In the genomic region with DNA sequence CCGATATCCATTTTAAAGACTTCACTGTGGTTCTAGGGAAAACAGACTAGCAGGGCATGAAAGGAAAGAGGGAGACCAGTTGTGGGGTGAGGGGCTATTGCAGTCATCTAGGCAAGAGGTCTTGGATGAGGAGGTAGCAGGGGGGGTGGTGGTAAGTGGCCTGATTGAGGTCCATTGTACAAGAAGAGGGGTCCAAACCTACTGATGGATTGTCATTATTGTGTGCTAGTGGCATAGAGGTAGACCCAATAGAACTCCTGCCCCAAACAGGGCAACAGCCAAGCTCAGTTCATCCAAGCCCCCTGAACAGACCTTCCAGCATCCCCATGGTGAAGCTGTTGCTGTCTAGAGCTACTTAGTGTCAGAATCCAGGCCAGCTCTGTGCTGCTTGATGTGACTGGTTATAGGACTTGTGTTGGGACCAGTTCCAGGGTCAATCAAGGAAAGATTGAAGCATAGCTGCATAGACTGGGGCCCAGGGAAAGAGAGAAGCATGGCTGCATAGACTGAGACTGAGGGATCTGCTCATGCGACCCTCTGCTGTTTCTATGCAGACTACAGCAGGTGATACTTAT, we compare ENCODE assay signal across 17 cellular contexts. TPM values are rescaled to one million over a fixed set of nuclear protein-coding genes. Genes with fewer than 3 reads are reported as not detected.
A peak's percentile ranks its signal among the peaks of the same experiment; 100 is the strongest.
DNase-seq lines count a peak whose midpoint lies in the region; ATAC-seq, FAIRE-seq and TF ChIP-seq lines count a peak whose summit lies in the region.
"Had no signal": no experiment of that assay in that cellular context is flagged by ENCODE, and none has a peak within 500 bp of the region (broad histone marks: within the 10 kb centered on the region; RNA-seq: fewer than 3 reads in every experiment).

No MANE protein-coding gene starts in this region.

- no peaks in the 10 kb centered on the region for H3K9me3 Mint-ChIP-seq in activated naive CD8-positive, alpha-beta T cell (ENCODE audit: low read depth)
- no peaks in the 10 kb centered on the region for H3K9me3 Mint-ChIP-seq in activated naive CD8-positive, alpha-beta T cell treated with anti-CD3 and anti-CD28 coated beads, Interleukin-2, amount 50 U/mL, for 24 hours
- H3K9me3 Mint-ChIP-seq in chondrocyte (ENCODE audit: low read depth) (no peaks in the 10 kb centered on the region), neural crest cell (no peaks in the 10 kb centered on the region)
- H3K9me3 Mint-ChIP-seq: activated CD4-positive, alpha-beta T cell treated with anti-CD3 and anti-CD28 coated beads, Interleukin-2, amount 10 ng/mL, durations not matched to agents 7 days and 5 days; activated naive CD8-positive, alpha-beta T cell treated with anti-CD3 and anti-CD28 coated beads for 36 hours; CD4-positive, alpha-beta memory T cell had no signal

- DNase-seq in activated naive CD8-positive, alpha-beta T cell treated with anti-CD3 and anti-CD28 coated beads, Interleukin-2, amount 50 U/mL, for 24 hours = no peak
- DNase-seq in chondrocyte (ENCODE audit: low spot score) (no peak), neural crest cell (ENCODE audit: low read depth, low spot score) (no peak), tibial artery (no peak), small intestine (no peak), Ammon's horn (ENCODE audit: low spot score) (no peak), retina (no peak)
- DNase-seq: activated CD4-positive, alpha-beta T cell treated with anti-CD3 and anti-CD28 coated beads, Interleukin-2, amount 10 ng/mL, durations not matched to agents 7 days and 5 days; activated naive CD8-positive, alpha-beta T cell treated with anti-CD3 and anti-CD28 coated beads for 36 hours; CD4-positive, alpha-beta memory T cell; glutamatergic neuron; KG1; NCI-H2171 treated with DMSO at 0.1 percent for 48 hours; posterior cingulate gyrus; SHP77 treated with DMSO at 0.1 percent for 48 hours had no signal

- H3K4me1 ChIP-seq in tibial artery = peaks cover 0 to 91% (median 48%) of the 10 kb centered on the region in 4 donors
- peaks cover 10 to 20% of the 10 kb centered on the region in 2 donors for H3K4me1 ChIP-seq in small intestine (ENCODE audit: control insufficient read depth in 2 of 2, insufficient read depth in 1 of 2, low read depth in 1 of 2, low read length in 1 of 2)

- H3K27ac Mint-ChIP-seq in activated naive CD8-positive, alpha-beta T cell = peak overlapping the region; percentile 17
- H3K27ac Mint-ChIP-seq in activated naive CD8-positive, alpha-beta T cell treated with anti-CD3 and anti-CD28 coated beads, Interleukin-2, amount 50 U/mL, for 24 hours = no peak overlapping the region
- peak overlapping the region; percentile 87 for H3K27ac Mint-ChIP-seq in chondrocyte (ENCODE audit: unreplicated experiment)
- peak overlapping the region; percentile 65 for H3K27ac Mint-ChIP-seq in neural crest cell (ENCODE audit: unreplicated experiment)
- H3K27ac Mint-ChIP-seq: activated CD4-positive, alpha-beta T cell treated with anti-CD3 and anti-CD28 coated beads, Interleukin-2, amount 10 ng/mL, durations not matched to agents 7 days and 5 days; activated naive CD8-positive, alpha-beta T cell treated with anti-CD3 and anti-CD28 coated beads for 36 hours; CD4-positive, alpha-beta memory T cell had no signal

- no peak overlapping the region for H3K4me3 Mint-ChIP-seq in activated naive CD8-positive, alpha-beta T cell
- H3K4me3 Mint-ChIP-seq in activated naive CD8-positive, alpha-beta T cell treated with anti-CD3 and anti-CD28 coated beads, Interleukin-2, amount 50 U/mL, for 24 hours = no peak overlapping the region
- no peak overlapping the region for H3K4me3 Mint-ChIP-seq in chondrocyte (ENCODE audit: unreplicated experiment)
- H3K4me3 Mint-ChIP-seq in neural crest cell = no peak overlapping the region
- H3K4me3 Mint-ChIP-seq: activated CD4-positive, alpha-beta T cell treated with anti-CD3 and anti-CD28 coated beads, Interleukin-2, amount 10 ng/mL, durations not matched to agents 7 days and 5 days; activated naive CD8-positive, alpha-beta T cell treated with anti-CD3 and anti-CD28 coated beads for 36 hours; CD4-positive, alpha-beta memory T cell had no signal

- peaks cover 24% of the 10 kb centered on the region for H3K27me3 Mint-ChIP-seq in activated naive CD8-positive, alpha-beta T cell
- peaks cover 27% of the 10 kb centered on the region for H3K27me3 Mint-ChIP-seq in activated naive CD8-positive, alpha-beta T cell treated with anti-CD3 and anti-CD28 coated beads, Interleukin-2, amount 50 U/mL, for 24 hours
- H3K27me3 Mint-ChIP-seq in chondrocyte (ENCODE audit: low read depth) = no peaks in the 10 kb centered on the region
- no peaks in the 10 kb centered on the region for H3K27me3 Mint-ChIP-seq in neural crest cell (ENCODE audit: low read depth)

- H3K36me3 Mint-ChIP-seq in activated naive CD8-positive, alpha-beta T cell = no peaks in the 10 kb centered on the region
- H3K36me3 Mint-ChIP-seq in activated naive CD8-positive, alpha-beta T cell treated with anti-CD3 and anti-CD28 coated beads, Interleukin-2, amount 50 U/mL, for 24 hours (ENCODE audit: low read depth) = no peaks in the 10 kb centered on the region
- H3K36me3 Mint-ChIP-seq in chondrocyte (ENCODE audit: low read depth) = peaks cover 6% of the 10 kb centered on the region
- peaks cover 21% of the 10 kb centered on the region for H3K36me3 Mint-ChIP-seq in neural crest cell (ENCODE audit: low read depth)
- H3K36me3 Mint-ChIP-seq: activated naive CD8-positive, alpha-beta T cell treated with anti-CD3 and anti-CD28 coated beads for 36 hours; CD4-positive, alpha-beta memory T cell had no signal

- H3K27ac ChIP-seq in tibial artery (peak overlapping the region; percentile 77 to 91), small intestine (ENCODE audit: low read depth in 1 of 2, low read length in 1 of 2) (peak overlapping the region in 1 of 2 donors; percentile 70)
- H3K27ac ChIP-seq: HL-60 had no signal

- H3K36me3 ChIP-seq in tibial artery (no peaks in the 10 kb centered on the region), small intestine (ENCODE audit: control insufficient read depth in 2 of 2, insufficient read depth in 2 of 2, low read length in 2 of 2) (no peaks in the 10 kb centered on the region)

- no peak for TF ChIP-seq CTCF in chondrocyte (IDR thresholded peaks at IDR 0.05)
- TF ChIP-seq CTCF in neural crest cell (conservative IDR thresholded peaks at IDR 0.05) = no peak
- no peak for TF ChIP-seq CTCF in tibial artery (IDR thresholded peaks at IDR 0.05)

- no peak for ATAC-seq in activated naive CD8-positive, alpha-beta T cell treated with anti-CD3 and anti-CD28 coated beads, Interleukin-2, amount 50 U/mL, for 24 hours

- H3K4me3 ChIP-seq in tibial artery (no peak overlapping the region), small intestine (ENCODE audit: low read depth in 1 of 2, low read length in 2 of 2) (no peak overlapping the region)

- H3K9me3 ChIP-seq in tibial artery = no peaks in the 10 kb centered on the region
- no peaks in the 10 kb centered on the region for H3K9me3 ChIP-seq in small intestine (ENCODE audit: control insufficient read depth, low read depth)

- 92 to 100% (median 95%) methylated on average over 2 of the region's 2 CpGs for WGBS in small intestine, 3 donors

- intact Hi-C loops in tibial artery (cut with DNase I; ENCODE audit: low total_unique reads) = no loop called here

- H3K27me3 ChIP-seq in tibial artery (no peaks in the 10 kb centered on the region), small intestine (ENCODE audit: control insufficient read depth in 2 of 2, insufficient read depth in 2 of 2, low read length in 2 of 2) (no peaks in the 10 kb centered on the region)

- peaks cover 1% of the 10 kb centered on the region for H3K4me1 Mint-ChIP-seq in activated naive CD8-positive, alpha-beta T cell (ENCODE audit: low read depth)
- H3K4me1 Mint-ChIP-seq in activated naive CD8-positive, alpha-beta T cell treated with anti-CD3 and anti-CD28 coated beads, Interleukin-2, amount 50 U/mL, for 24 hours = no peaks in the 10 kb centered on the region
- peaks cover 72% of the 10 kb centered on the region for H3K4me1 Mint-ChIP-seq in chondrocyte (ENCODE audit: low read depth)
- H3K4me1 Mint-ChIP-seq in neural crest cell = peaks cover 48% of the 10 kb centered on the region
- H3K4me1 Mint-ChIP-seq: activated CD4-positive, alpha-beta T cell treated with anti-CD3 and anti-CD28 coated beads, Interleukin-2, amount 10 ng/mL, durations not matched to agents 7 days and 5 days; activated naive CD8-positive, alpha-beta T cell treated with anti-CD3 and anti-CD28 coated beads for 36 hours had no signal

- FAIRE-seq in small intestine (lab: Jason Lieb, UNC) = no peak

RNA-seq across cellular contexts. Expression of a gene that starts 7.0 kb away (rescaled TPM):
- 60.7 to 73.2 TPM (median 61.5 TPM) in 3 replicates for total RNA-seq in chondrocyte
- 48.6 and 51.8 TPM in 2 replicates for total RNA-seq in neural crest cell
- 10 to 100 TPM; 10.8 to 21.9 (median 14.6) TPM for polyA plus RNA-seq in small intestine
- total RNA-seq: CD4-positive, alpha-beta memory T cell had no signal
- polyA plus RNA-seq: CD4-positive, alpha-beta memory T cell had no signal
